ENCODE assay signal across 19 cellular contexts in the genomic region with DNA sequence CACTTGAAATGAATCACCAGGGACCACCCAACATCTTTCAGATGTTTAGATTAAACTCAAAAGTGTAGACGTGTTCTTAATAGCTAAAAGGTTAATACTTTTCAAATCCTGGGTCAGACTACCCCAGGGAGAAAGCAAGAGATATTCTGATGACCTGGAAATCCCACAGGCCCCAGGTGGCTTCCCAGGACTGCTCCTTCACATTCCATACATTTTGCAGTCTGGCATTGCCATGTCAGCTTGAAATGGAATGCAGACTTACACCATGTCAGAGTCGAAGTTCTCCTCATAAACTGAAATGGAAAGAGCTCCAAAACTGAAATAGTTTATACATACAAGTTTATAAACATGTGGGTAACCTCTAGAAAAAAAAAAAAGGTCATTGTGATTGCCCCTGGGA.
DNase-seq lines count a peak whose midpoint lies in the region; ATAC-seq and TF ChIP-seq lines count a peak whose summit lies in the region.
"Had no signal": no experiment of that assay in that cellular context is flagged by ENCODE, and none has a peak within 500 bp of the region (broad histone marks: within the 10 kb centered on the region; RNA-seq: fewer than 3 reads in every experiment).

No MANE protein-coding gene starts in this region.

- H3K9me3 Mint-ChIP-seq in MCF 10A (ENCODE audit: unreplicated experiment): peaks cover 7% of the 10 kb centered on the region
- H3K9me3 Mint-ChIP-seq in chondrocyte (ENCODE audit: low read depth): peaks cover 7% of the 10 kb centered on the region
- H3K9me3 Mint-ChIP-seq: HFFc6 had no signal

- no peak overlapping the region for H3K18ac ChIP-seq in mesendoderm (ENCODE audit: low read length)

- H3K4me3 Mint-ChIP-seq in MCF 10A (ENCODE audit: unreplicated experiment) (no peak overlapping the region), chondrocyte (ENCODE audit: unreplicated experiment) (no peak overlapping the region)
- H3K4me3 Mint-ChIP-seq: CD4-positive, alpha-beta T cell; HFFc6 had no signal

- in situ Hi-C loops in T47D (cut with HindIII; ENCODE audit: low pct_unique_long_range_greater_than_20kb, low sequenced_read_pairs): no loop called here

- no peaks in the 10 kb centered on the region for H3K79me1 ChIP-seq in mesendoderm (ENCODE audit: low read length)

- TF ChIP-seq CTCF in MCF 10A (IDR thresholded peaks at IDR 0.05; ENCODE audit: unreplicated experiment): no peak
- TF ChIP-seq CTCF in chondrocyte (IDR thresholded peaks at IDR 0.05): no peak

- H3K23ac ChIP-seq in mesendoderm (ENCODE audit: low read length): no peak overlapping the region

- no peak overlapping the region for H2BK5ac ChIP-seq in mesendoderm (ENCODE audit: low read length)

- no peak overlapping the region for H3K4ac ChIP-seq in mesendoderm (ENCODE audit: low read depth, low read length)

- H3K4me1 Mint-ChIP-seq in MCF 10A (ENCODE audit: insufficient read depth, unreplicated experiment): no peaks in the 10 kb centered on the region
- peaks cover 19% of the 10 kb centered on the region for H3K4me1 Mint-ChIP-seq in chondrocyte (ENCODE audit: low read depth)

- DNase-seq in T47D (ENCODE audit: low read depth in 1 of 2, low spot score in 1 of 2) (peak; percentile 13 to 41), MCF 10A (ENCODE audit: unreplicated experiment) (no peak), chondrocyte (ENCODE audit: low spot score) (no peak), mesendoderm (peak; percentile 85), head of caudate nucleus (no peak)
- DNase-seq: BE2C; CD4-positive, alpha-beta T cell; GM23248; HFFc6; KBM-7; NCI-H1092 treated with DMSO at 0.1 percent for 48 hours; NCI-H2081 treated with DMSO at 0.1 percent for 48 hours; NCI-H524; PC-9 had no signal

- no peaks in the 10 kb centered on the region for H3K36me3 Mint-ChIP-seq in MCF 10A (ENCODE audit: insufficient read depth, unreplicated experiment)
- peaks cover 2% of the 10 kb centered on the region for H3K36me3 Mint-ChIP-seq in chondrocyte (ENCODE audit: low read depth)

- H3K27ac ChIP-seq in mesendoderm (ENCODE audit: low read depth, low read length): no peak overlapping the region
- H3K27ac ChIP-seq: 22Rv1, GM23248, PC-9 had no signal

- H3K9ac ChIP-seq in mesendoderm (ENCODE audit: low read length): no peak overlapping the region
- H3K9ac ChIP-seq: GM23248 had no signal

- no peak overlapping the region for H4K8ac ChIP-seq in mesendoderm (ENCODE audit: low read depth, low read length)

- H2BK15ac ChIP-seq in mesendoderm (replicated peaks; ENCODE audit: low read depth): no peak overlapping the region

- POLR2A ChIA-PET in MCF 10A (lab: Yijun Ruan, JAX): interaction anchor here (0.6 kb wide), 1 partner anchor 710 kb away, joined by 3 read pairs; no protein-coding TSS in a partner anchor

- ATAC-seq in GM19452 (IDR thresholded peaks at IDR 0.05; ENCODE audit: unreplicated experiment) (no peak), GM19023 (IDR thresholded peaks at IDR 0.05; ENCODE audit: unreplicated experiment) (no peak), HG03025 (IDR thresholded peaks at IDR 0.05; ENCODE audit: low FRiP score, unreplicated experiment) (no peak)
- ATAC-seq: GM12878 had no signal

- H3K4me1 ChIP-seq in mesendoderm (ENCODE audit: control insufficient read depth, low read depth, low read length): no peaks in the 10 kb centered on the region
- H3K4me1 ChIP-seq: BE2C had no signal

- CTCF ChIA-PET in MCF 10A (lab: Yijun Ruan, JAX): interaction anchor here (0.6 to 0.9 kb wide), 2 partner anchors 13 to 449 kb away, joined by 3 to 4 read pairs; no protein-coding TSS in a partner anchor

- no peak overlapping the region for H2AK5ac ChIP-seq in mesendoderm (ENCODE audit: low read length)

- no peak overlapping the region for H3K56ac ChIP-seq in mesendoderm (ENCODE audit: low read length)

- H3K79me2 ChIP-seq in mesendoderm (ENCODE audit: control insufficient read depth, insufficient read depth, low read length): no peaks in the 10 kb centered on the region

- intact Hi-C loops in MCF 10A (cut with micrococcal nuclease): no loop called here
- intact Hi-C loops in head of caudate nucleus (cut with DNase I): no loop called here

- no peak overlapping the region for H3K4me2 ChIP-seq in mesendoderm (ENCODE audit: low read length)
- H3K4me2 ChIP-seq: PC-9 had no signal

- no peak overlapping the region for H4K5ac ChIP-seq in mesendoderm (ENCODE audit: low read length)

- H2BK120ac ChIP-seq in mesendoderm (ENCODE audit: low read depth, low read length): no peak overlapping the region

- H3K27me3 ChIP-seq in mesendoderm (ENCODE audit: insufficient read depth, low read length, poor library complexity): no peaks in the 10 kb centered on the region
- H3K27me3 ChIP-seq: BE2C had no signal

- no CpG with 5 or more reads among the region's 2 CpGs for WGBS in mesendoderm (ENCODE audit: extremely low coverage, insufficient coverage, low lambda C conversion rate)

- H3K27ac Mint-ChIP-seq in MCF 10A (ENCODE audit: low read depth, unreplicated experiment): no peak overlapping the region
- peak overlapping the region; percentile 59 for H3K27ac Mint-ChIP-seq in chondrocyte (ENCODE audit: unreplicated experiment)
- H3K27ac Mint-ChIP-seq: CD4-positive, alpha-beta T cell; HFFc6 had no signal

- H3K27me3 Mint-ChIP-seq in MCF 10A (ENCODE audit: insufficient read depth, unreplicated experiment) (no peaks in the 10 kb centered on the region), chondrocyte (ENCODE audit: low read depth) (no peaks in the 10 kb centered on the region)
- H3K27me3 Mint-ChIP-seq: CD4-positive, alpha-beta T cell had no signal

- H3K4me3 ChIP-seq in mesendoderm (ENCODE audit: low read length): no peak overlapping the region
- H3K4me3 ChIP-seq: GM12878, GM23248, PC-9 had no signal

- no TSS peak for BruUV-seq in MCF 10A (replicated peaks; lab: Mats Ljungman, UMichigan)

- H3K36me3 ChIP-seq in mesendoderm (ENCODE audit: control insufficient read depth, insufficient read depth, low read length): no peaks in the 10 kb centered on the region
- H3K36me3 ChIP-seq: BE2C had no signal

Comparison
In these comparisons a context has a peak if more than half of its experiments do, and no peak if none do; other contexts are left out.
1. DNase-seq: peak in T47D (2 of 2) and mesendoderm (single experiment); none in MCF 10A (single experiment), chondrocyte (single experiment) and head of caudate nucleus (0 of 42).